In genomic region chr20:11219192-11219591, GRCh38 we compare ENCODE assay signal across 22 cellular contexts.
DNase-seq lines count a peak whose midpoint lies in the region; ATAC-seq, FAIRE-seq and TF ChIP-seq lines count a peak whose summit lies in the region.
"Had no signal": no experiment of that assay in that cellular context is flagged by ENCODE, and none has a peak within 500 bp of the region (broad histone marks: within the 10 kb centered on the region; RNA-seq: fewer than 3 reads in every experiment).

No MANE protein-coding gene starts in this region.

- no peak for TF ChIP-seq POLR2A in GM12891 (IDR thresholded peaks at IDR 0.05; ENCODE audit: low read depth, low read length)

- H3K27ac ChIP-seq in psoas muscle, result no peak overlapping the region
- H3K27ac ChIP-seq: breast epithelium, C4-2B, GM23248, suprapubic skin, vagina had no signal

- FAIRE-seq in GM12891 (lab: Jason Lieb, UNC), result peak; percentile 66

- ATAC-seq in GM19467 (IDR thresholded peaks at IDR 0.05; ENCODE audit: unreplicated experiment) (peak; percentile 63), HG03159 (IDR thresholded peaks at IDR 0.05; ENCODE audit: unreplicated experiment) (peak; percentile 71), psoas muscle (no peak)
- ATAC-seq: naive thymus-derived CD4-positive, alpha-beta T cell; sciatic nerve; WTC11 had no signal

- WGBS in psoas muscle, 3 donors, result 94 to 100% (median 95%) methylated on average over 3 of the region's 3 CpGs

- no peak overlapping the region for H3K4me3 ChIP-seq in psoas muscle
- H3K4me3 ChIP-seq: breast epithelium, GM23248, suprapubic skin, vagina had no signal

- intact Hi-C loops in psoas muscle (cut with DNase I), result no loop called here
- intact Hi-C loops in head of caudate nucleus (cut with DNase I), result no loop called here

- DNase-seq in GM12891 (ENCODE audit: insufficient read length, low spot score) (no peak), NOMO-1 treated with dmso at 0.1 percent for 144 hours (lab: John Stamatoyannopoulos, UW; ENCODE audit: unreplicated experiment) (peak; percentile 64), psoas muscle (no peak), head of caudate nucleus (no peak), NCI-H1694 treated with DMSO at 0.1 percent for 48 hours (lab: John Stamatoyannopoulos, UW) (no peak), NCI-H1930 (lab: John Stamatoyannopoulos, UW) (no peak)
- DNase-seq: activated CD4-positive, alpha-beta memory T cell treated with anti-CD3 and anti-CD28 coated beads, Interleukin-2, amount 10 ng/mL, durations not matched to agents 7 days and 5 days; activated T-cell treated with anti-CD3 and anti-CD28 coated beads for 4 hours; GM23248; left colon; naive thymus-derived CD4-positive, alpha-beta T cell; NCI-H1092; NCI-H2081; SK-N-SH had no signal

- H3K36me3 ChIP-seq in psoas muscle (ENCODE audit: insufficient read depth in 1 of 2, low read depth in 1 of 2), result no peaks in the 10 kb centered on the region
- H3K36me3 ChIP-seq: breast epithelium, suprapubic skin, vagina had no signal

- H3K27me3 ChIP-seq in psoas muscle (ENCODE audit: insufficient read depth in 3 of 3, low read length in 2 of 3), result peaks cover 0 to 1% (median 0%) of the 10 kb centered on the region in 3 donors
- H3K27me3 ChIP-seq: breast epithelium, suprapubic skin, vagina had no signal

- H3K4me1 ChIP-seq in psoas muscle, result no peaks in the 10 kb centered on the region
- H3K4me1 ChIP-seq: breast epithelium, suprapubic skin had no signal

- no peak for TF ChIP-seq CTCF in psoas muscle (IDR thresholded peaks at IDR 0.05)

- no peaks in the 10 kb centered on the region for H3K9me3 ChIP-seq in psoas muscle
- H3K9me3 ChIP-seq: breast epithelium, SK-N-SH, suprapubic skin, vagina had no signal

TF ChIP-seq in GM12891, 5 proteins besides CTCF, POLR2A, EP300 and RAD21:
- TF ChIP-seq POU2F2 (IDR thresholded peaks at IDR 0.05; ENCODE audit: low read depth, low read length) (no peak), SPI1 (IDR thresholded peaks at IDR 0.05; ENCODE audit: low read depth, low read length) (peak; percentile 89)

Comparison
In these comparisons a context has a peak if more than half of its experiments do, and no peak if none do; other contexts are left out.
1. ATAC-seq: peak in GM19467 (single experiment) and HG03159 (single experiment); none in psoas muscle (0 of 4).